In genomic region chrX:53433651-53434639, GRCh38 we compare ENCODE assay signal across 8 cellular contexts. TPM values are rescaled to one million over a fixed set of nuclear protein-coding genes. Genes with fewer than 3 reads are reported as not detected.
DNase-seq lines count a peak whose midpoint lies in the region; ATAC-seq, FAIRE-seq and TF ChIP-seq lines count a peak whose summit lies in the region.

Gene HSD17B10, minus strand, starts transcription at chrX:53434370. Its CDS starts 25 bp downstream, at chrX:53434345.

- peaks cover 8% of the 10 kb centered on the region for H3K4me1 ChIP-seq in left ventricle myocardium inferior
- peaks cover 4% of the 10 kb centered on the region for H3K4me1 ChIP-seq in psoas muscle

- in situ Hi-C loops in GM13977 (cut with MboI; ENCODE audit: low pct_unique_long_range_greater_than_20kb, low sequenced_read_pairs, unreplicated experiment): no loop called here

- WGBS in psoas muscle, 3 donors: 2 to 23% (median 2%) methylated on average over 52 to 61 of the region's 61 CpGs

- H3K27ac ChIP-seq in left ventricle myocardium inferior (replicated peaks) (peak within 1 kb of the TSS; percentile 77), psoas muscle (peak within 1 kb of the TSS; percentile 74)

- H3K4me3 ChIP-seq in left ventricle myocardium inferior: peak within 1 kb of the TSS; percentile 76
- H3K4me3 ChIP-seq in psoas muscle: peak within 1 kb of the TSS; percentile 79

- peaks cover 8% of the 10 kb centered on the region for H3K4me1 Mint-ChIP-seq in T-helper 17 cell

- no peaks in the 10 kb centered on the region for H3K27me3 Mint-ChIP-seq in T-helper 17 cell

- TF ChIP-seq CTCF in GM13977 (IDR thresholded peaks at IDR 0.05; ENCODE audit: extremely low read depth, insufficient read depth, missing control alignments) (no peak), left ventricle myocardium inferior (IDR thresholded peaks at IDR 0.05; ENCODE audit: borderline replicate concordance) (no peak), psoas muscle (IDR thresholded peaks at IDR 0.05) (no peak)

- H3K27me3 ChIP-seq in left ventricle myocardium inferior (ENCODE audit: low read depth) (no peaks in the 10 kb centered on the region), psoas muscle (ENCODE audit: insufficient read depth in 3 of 3, low read length in 2 of 3) (peaks cover 0 to 23% (median 0%) of the 10 kb centered on the region in 3 donors)

- H3K27ac Mint-ChIP-seq in T-helper 17 cell: peak within 1 kb of the TSS; percentile 92

- DNase-seq in GM13977 (ENCODE audit: low spot score) (peak; percentile 84), NCI-H146 (lab: John Stamatoyannopoulos, UW) (peak; percentile 88), T-helper 17 cell (peak; percentile 73 to 80 (median 80)), amygdala (lab: John Stamatoyannopoulos, UW) (peak; percentile 4 to 88 (median 67)), left ventricle myocardium inferior (peak; percentile 90), psoas muscle (peak; percentile 91 to 94), urothelium cell line (ENCODE audit: low spot score) (peak; percentile 93)

- no peaks in the 10 kb centered on the region for H3K36me3 Mint-ChIP-seq in T-helper 17 cell (ENCODE audit: low read depth)

- FAIRE-seq in urothelium cell line (lab: Jason Lieb, UNC): peak; percentile 80

- peak; percentile 81 for ATAC-seq in HG02870 (IDR thresholded peaks at IDR 0.05; ENCODE audit: unreplicated experiment)
- peak; percentile 98 for ATAC-seq in T-helper 17 cell
- ATAC-seq in psoas muscle: peak; percentile 97 to 99 (median 98)

- H3K4me3 Mint-ChIP-seq in T-helper 17 cell: peak within 1 kb of the TSS; percentile 95

- H3K36me3 ChIP-seq in left ventricle myocardium inferior (peaks cover 19% of the 10 kb centered on the region), psoas muscle (ENCODE audit: insufficient read depth in 1 of 2, low read depth in 1 of 2) (peaks cover 4 to 37% of the 10 kb centered on the region in 2 donors)

- intact Hi-C loops in left ventricle myocardium inferior (cut with micrococcal nuclease): no loop called here
- intact Hi-C loops in psoas muscle (cut with DNase I): loop anchor here (2.0 to 10.0 kb wide), 3 partner anchors 117 to 149 kb away; partner anchors contain the start of gene IQSEC2 (in 1 of the 2)

- H3K9me3 ChIP-seq in T-helper 17 cell (ENCODE audit: control insufficient read depth, low read length, poor library complexity, severe bottlenecking) (no peaks in the 10 kb centered on the region), left ventricle myocardium inferior (replicated peaks) (no peaks in the 10 kb centered on the region), psoas muscle (no peaks in the 10 kb centered on the region)

RNA-seq across cellular contexts. Expression of gene HSD17B10, which starts in this region (rescaled TPM):
- total RNA-seq in T-helper 17 cell (10 to 100 TPM; 41.0 to 43.4 TPM), left ventricle myocardium inferior (109 TPM), psoas muscle (10 to 100 TPM; 51.8 to 98.0 (median 68.4) TPM)
- 100 to 1,000 TPM in 1 of 3 donors, 10 to 100 TPM in 2; 56.3 to 117 (median 76.4) TPM for polyA plus RNA-seq in psoas muscle

Comparison
In these comparisons a context has a peak if more than half of its experiments do, and no peak if none do; other contexts are left out.
1. Peak in every context shown above with its lines: DNase-seq, ATAC-seq, H3K4me3 ChIP-seq and H3K27ac ChIP-seq.